Comparison of ENCODE assay signal across 10 cellular contexts in genomic region chr19:18109363-18109730, GRCh38. TPM values are rescaled to one million over a fixed set of nuclear protein-coding genes. Genes with fewer than 3 reads are reported as not detected.
DNase-seq lines count a peak whose midpoint lies in the region; ATAC-seq and TF ChIP-seq lines count a peak whose summit lies in the region.
"Had no signal": no experiment of that assay in that cellular context is flagged by ENCODE, and none has a peak within 500 bp of the region (broad histone marks: within the 10 kb centered on the region; RNA-seq: fewer than 3 reads in every experiment).

No MANE protein-coding gene starts in this region.

- H3K4me1 Mint-ChIP-seq in endodermal cell, result peaks cover 13% of the 10 kb centered on the region
- H3K4me1 Mint-ChIP-seq in nephron progenitor cell, result peaks cover 21% of the 10 kb centered on the region

- H3K9me2 ChIP-seq in OCI-LY1 (ENCODE audit: low read depth, low read length), result no peaks in the 10 kb centered on the region

- CTCF ChIA-PET in BJ (lab: Yijun Ruan, JAX), result interaction anchor here (1.2 to 2.4 kb wide), 5 partner anchors 8 to 177 kb away, joined by 3 to 9 read pairs (median 5); partner anchors contain the start of gene CCDC124

- POLR2A ChIA-PET in BJ (lab: Charles Lee), result interaction anchor here (0.6 kb wide), 2 partner anchors 167 to 170 kb away, joined by 3 to 4 read pairs; no protein-coding TSS in a partner anchor

- H3K4me2 ChIP-seq in OCI-LY1 (ENCODE audit: low read length), result peak overlapping the region; percentile 94

- H3K79me2 ChIP-seq in OCI-LY1 (ENCODE audit: insufficient read depth, low read length), result no peaks in the 10 kb centered on the region

- ATAC-seq in GM21526 (IDR thresholded peaks at IDR 0.05; ENCODE audit: low FRiP score, unreplicated experiment) (no peak), HG02885 (IDR thresholded peaks at IDR 0.05; ENCODE audit: poor library complexity, unreplicated experiment) (no peak)

- H3K4me1 ChIP-seq in OCI-LY1 (ENCODE audit: insufficient read depth, low read length, severe bottlenecking), result peaks cover 45% of the 10 kb centered on the region
- peaks cover 9% of the 10 kb centered on the region for H3K4me1 ChIP-seq in endodermal cell (ENCODE audit: control insufficient read depth, insufficient read depth, low read length)

- H3K9me3 ChIP-seq in OCI-LY1 (ENCODE audit: low read length) (no peaks in the 10 kb centered on the region), endodermal cell (ENCODE audit: control insufficient read depth, low read length) (no peaks in the 10 kb centered on the region)

- peaks cover 2% of the 10 kb centered on the region for H3K36me3 Mint-ChIP-seq in endodermal cell (ENCODE audit: low read depth)
- no peaks in the 10 kb centered on the region for H3K36me3 Mint-ChIP-seq in nephron progenitor cell (ENCODE audit: low read depth)

- H3K4me3 Mint-ChIP-seq in endodermal cell (peak overlapping the region; percentile 66), nephron progenitor cell (peak overlapping the region; percentile 82)

- H3K27me3 Mint-ChIP-seq in endodermal cell (ENCODE audit: insufficient read depth) (peaks cover 27% of the 10 kb centered on the region), nephron progenitor cell (ENCODE audit: low read depth, poor library complexity) (peaks cover 57% of the 10 kb centered on the region)

- 49 to 61% methylated on average over 11 to 12 of the region's 12 CpGs for WGBS in endodermal cell (ENCODE audit: insufficient coverage in 1 of 2, insufficient read length in 1 of 2), 2 experiments

- H3K9ac ChIP-seq in OCI-LY1 (ENCODE audit: low read length) (peak overlapping the region; percentile 75), endodermal cell (ENCODE audit: extremely low read depth, low read length, poor library complexity, severe bottlenecking) (peak overlapping the region; percentile 20)

- peak overlapping the region; percentile 92 for H3K4me3 ChIP-seq in BJ (ENCODE audit: low read depth, low read length)
- peak overlapping the region; percentile 70 for H3K4me3 ChIP-seq in OCI-LY1 (ENCODE audit: low read depth, low read length, poor library complexity, severe bottlenecking)
- H3K4me3 ChIP-seq in endodermal cell (ENCODE audit: low read length), result peak overlapping the region; percentile 80

- H3K27me3 ChIP-seq in BJ (ENCODE audit: control insufficient read depth, insufficient read depth, low read length) (no peaks in the 10 kb centered on the region), OCI-LY1 (ENCODE audit: insufficient read depth, low read length) (no peaks in the 10 kb centered on the region), endodermal cell (ENCODE audit: control insufficient read depth, insufficient read depth, low read length, poor library complexity, severe bottlenecking) (peaks cover 10% of the 10 kb centered on the region)

- DNase-seq in BJ (ENCODE audit: low read depth) (no peak), endodermal cell (no peak), nephron progenitor cell (no peak), NCI-H748 (lab: John Stamatoyannopoulos, UW; ENCODE audit: unreplicated experiment) (no peak), HuH-7.5 (ENCODE audit: low spot score) (no peak)
- DNase-seq: NCI-H1092 had no signal

- H3K27ac ChIP-seq in OCI-LY1 (ENCODE audit: low read depth, low read length, poor library complexity, severe bottlenecking), result peak overlapping the region; percentile 60
- H3K27ac ChIP-seq in endodermal cell (ENCODE audit: low read depth, low read length), result no peak overlapping the region
- H3K27ac ChIP-seq: epithelial cell of prostate had no signal

- H2AFZ ChIP-seq in OCI-LY1 (ENCODE audit: low read length), result no peak overlapping the region

- peaks cover 9% of the 10 kb centered on the region; the same call in 1 of the 2 replicates for H3F3A ChIP-seq in OCI-LY1 (ENCODE audit: insufficient read depth, low read length)

- H3K36me3 ChIP-seq in BJ (ENCODE audit: control insufficient read depth, insufficient read depth, low read length), result peaks cover 3% of the 10 kb centered on the region
- peaks cover 12% of the 10 kb centered on the region; the same call in 1 of the 2 replicates for H3K36me3 ChIP-seq in OCI-LY1 (ENCODE audit: insufficient read depth, low read length)
- no peaks in the 10 kb centered on the region for H3K36me3 ChIP-seq in endodermal cell (ENCODE audit: control insufficient read depth, insufficient read depth, low read length)

- H3K9me3 Mint-ChIP-seq in endodermal cell (no peaks in the 10 kb centered on the region), nephron progenitor cell (no peaks in the 10 kb centered on the region)

- H3K27ac Mint-ChIP-seq in endodermal cell (no peak overlapping the region), nephron progenitor cell (no peak overlapping the region)

- no peaks in the 10 kb centered on the region for H4K20me1 ChIP-seq in OCI-LY1 (ENCODE audit: insufficient read depth, low read length)

- TF ChIP-seq CTCF in BJ (IDR thresholded peaks at IDR 0.05; ENCODE audit: insufficient read depth, low read depth, low read length) (no peak), OCI-LY1 (IDR thresholded peaks at IDR 0.05; ENCODE audit: low read length) (no peak), endodermal cell (conservative IDR thresholded peaks at IDR 0.05) (no peak), nephron progenitor cell (IDR thresholded peaks at IDR 0.05) (no peak)

RNA-seq across cellular contexts. Expression of gene MAST3, which starts 11.8 kb away (rescaled TPM):
- polyA plus RNA-seq in BJ (2011; rRNA removed), result 1.9 and 2.8 TPM in 2 replicates
- polyA minus RNA-seq in BJ (2011; rRNA and poly(A)+ RNA removed), result 3.6 and 4.9 TPM in 2 replicates
- 10 to 100 TPM; 13.0 to 15.1 TPM for total RNA-seq in endodermal cell
- 9.3 TPM for polyA plus RNA-seq in endodermal cell (2013, experiment 1 of 2)
- 8.2 TPM for polyA plus RNA-seq in endodermal cell (2013, experiment 2 of 2)

RNA-seq across cellular contexts. Expression of gene IL12RB1, which starts 22.6 kb away (rescaled TPM):
- 0.10 and 0.13 TPM in 2 replicates for polyA plus RNA-seq in BJ (2011; rRNA removed)
- 0.21 TPM in 1 of 2 replicates, not detected in the other for polyA minus RNA-seq in BJ (2011; rRNA and poly(A)+ RNA removed)
- total RNA-seq in endodermal cell, result not detected
- polyA plus RNA-seq in endodermal cell (2013, experiment 1 of 2), result not detected
- not detected for polyA plus RNA-seq in endodermal cell (2013, experiment 2 of 2)

RNA-seq across cellular contexts. Expression of gene PIK3R2, which starts 43.6 kb away (rescaled TPM):
- 9.4 and 17.4 TPM in 2 replicates for polyA plus RNA-seq in BJ (2011; rRNA removed)
- 12.3 and 15.0 TPM in 2 replicates for polyA minus RNA-seq in BJ (2011; rRNA and poly(A)+ RNA removed)
- 10 to 100 TPM; 52.9 to 58.8 TPM for total RNA-seq in endodermal cell
- 57.1 TPM for polyA plus RNA-seq in endodermal cell (2013, experiment 1 of 2)
- polyA plus RNA-seq in endodermal cell (2013, experiment 2 of 2), result 50.7 TPM
